In genomic region chr20:62206388-62206775, GRCh38 we compare ENCODE assay signal across 24 cellular contexts. TPM values are rescaled to one million over a fixed set of nuclear protein-coding genes. Genes with fewer than 3 reads are reported as not detected.
A peak's percentile ranks its signal among the peaks of the same experiment; 100 is the strongest.
DNase-seq lines count a peak whose midpoint lies in the region; ATAC-seq and TF ChIP-seq lines count a peak whose summit lies in the region.
"Had no signal": no experiment of that assay in that cellular context is flagged by ENCODE, and none has a peak within 500 bp of the region (broad histone marks: within the 10 kb centered on the region; RNA-seq: fewer than 3 reads in every experiment).

No MANE protein-coding gene starts in this region.

- ATAC-seq in heart left ventricle, result peak in 1 of 4 donors; percentile 4
- ATAC-seq in right cardiac atrium, result no peak
- ATAC-seq in natural killer cell treated with Interleukin-12 subunit alpha and Interleukin-12 subunit beta and Interleukin-15 and Interleukin-18, amount 100 ng/mL, for 72 hours, result no peak
- ATAC-seq in natural killer cell, result no peak
- ATAC-seq: A549, GM12878 had no signal

- H4K91ac ChIP-seq in neuronal stem cell (ENCODE audit: low read depth, low read length, poor library complexity), result no peak overlapping the region

- H3K4me3 Mint-ChIP-seq in natural killer cell treated with Interleukin-12 subunit alpha and Interleukin-12 subunit beta and Interleukin-15 and Interleukin-18, amount 100 ng/mL, for 72 hours, result no peak overlapping the region
- H3K4me3 Mint-ChIP-seq in natural killer cell, result no peak overlapping the region
- H3K4me3 Mint-ChIP-seq: CD14-positive monocyte; CD4-positive, alpha-beta T cell; CD8-positive, alpha-beta memory T cell had no signal

- H3K4me1 ChIP-seq in heart left ventricle (peaks cover 0 to 8% (median 0%) of the 10 kb centered on the region in 12 donors), right cardiac atrium (ENCODE audit: control insufficient read depth, insufficient read depth, low read length) (no peaks in the 10 kb centered on the region), neuronal stem cell (ENCODE audit: control insufficient read depth in 2 of 2, insufficient read depth in 1 of 2, low read depth in 1 of 2, low read length in 2 of 2) (peaks cover 3 to 6% of the 10 kb centered on the region in 2 donors)
- H3K4me1 ChIP-seq: A549 had no signal

- H3K36me3 ChIP-seq in heart left ventricle (peaks cover 0 to 25% (median 18%) of the 10 kb centered on the region in 9 donors), neuronal stem cell (replicated peaks in 1 of 2; ENCODE audit: control insufficient read depth in 2 of 2, insufficient read depth in 2 of 2, low read length in 2 of 2) (peaks cover 10 to 15% of the 10 kb centered on the region in 2 donors)
- H3K36me3 ChIP-seq: BLaER1 treated with 17β-estradiol and CSF1 and Interleukin-3, amounts not matched to agents 10 nM and 100 nM had no signal

- no peaks in the 10 kb centered on the region for H3K9me3 Mint-ChIP-seq in natural killer cell treated with Interleukin-12 subunit alpha and Interleukin-12 subunit beta and Interleukin-15 and Interleukin-18, amount 100 ng/mL, for 72 hours
- no peaks in the 10 kb centered on the region for H3K9me3 Mint-ChIP-seq in natural killer cell
- H3K9me3 Mint-ChIP-seq: CD14-positive monocyte; CD4-positive, alpha-beta T cell; CD8-positive, alpha-beta memory T cell had no signal

- no peak overlapping the region for H3K27ac ChIP-seq in heart left ventricle
- no peak overlapping the region for H3K27ac ChIP-seq in right cardiac atrium (ENCODE audit: low read length)
- H3K27ac ChIP-seq in neuronal stem cell (replicated peaks; ENCODE audit: low read length), result no peak overlapping the region
- H3K27ac ChIP-seq: A549, GM23248 had no signal

- no peak overlapping the region for H2AK5ac ChIP-seq in neuronal stem cell (ENCODE audit: low read depth, low read length)

- H3K79me1 ChIP-seq in neuronal stem cell (ENCODE audit: low read depth, low read length), result peaks cover 1% of the 10 kb centered on the region

- no peaks in the 10 kb centered on the region for H3K4me1 Mint-ChIP-seq in natural killer cell treated with Interleukin-12 subunit alpha and Interleukin-12 subunit beta and Interleukin-15 and Interleukin-18, amount 100 ng/mL, for 72 hours (ENCODE audit: low read depth in 2 of 2)
- no peaks in the 10 kb centered on the region for H3K4me1 Mint-ChIP-seq in natural killer cell
- H3K4me1 Mint-ChIP-seq: CD14-positive monocyte; CD8-positive, alpha-beta memory T cell had no signal

- no peak overlapping the region for H2AFZ ChIP-seq in neuronal stem cell (ENCODE audit: low read length)
- H2AFZ ChIP-seq: GM23248 had no signal

- H3K36me3 Mint-ChIP-seq in natural killer cell treated with Interleukin-12 subunit alpha and Interleukin-12 subunit beta and Interleukin-15 and Interleukin-18, amount 100 ng/mL, for 72 hours, result no peaks in the 10 kb centered on the region
- H3K36me3 Mint-ChIP-seq in natural killer cell, result no peaks in the 10 kb centered on the region

- no peak overlapping the region for H3K4ac ChIP-seq in neuronal stem cell (ENCODE audit: low read length)

- H3K14ac ChIP-seq in neuronal stem cell (ENCODE audit: low read length), result no peak overlapping the region

- peak overlapping the region; percentile 3 for H2BK12ac ChIP-seq in neuronal stem cell (ENCODE audit: low read length)

- no peak overlapping the region for H2BK15ac ChIP-seq in neuronal stem cell (ENCODE audit: low read length)

- no peak overlapping the region for H3K4me2 ChIP-seq in neuronal stem cell (ENCODE audit: insufficient read depth, low read length, poor library complexity, severe bottlenecking)
- H3K4me2 ChIP-seq: A549 had no signal

- no peak overlapping the region for H3K27ac Mint-ChIP-seq in natural killer cell treated with Interleukin-12 subunit alpha and Interleukin-12 subunit beta and Interleukin-15 and Interleukin-18, amount 100 ng/mL, for 72 hours
- no peak overlapping the region for H3K27ac Mint-ChIP-seq in natural killer cell
- H3K27ac Mint-ChIP-seq: CD14-positive monocyte; CD4-positive, alpha-beta T cell; CD8-positive, alpha-beta memory T cell had no signal

- H3K4me3 ChIP-seq in heart left ventricle (no peak overlapping the region), right cardiac atrium (ENCODE audit: low read length) (no peak overlapping the region), neuronal stem cell (ENCODE audit: low read length in 2 of 2) (no peak overlapping the region)
- H3K4me3 ChIP-seq: A549; BLaER1 treated with 17β-estradiol and CSF1 and Interleukin-3, amounts not matched to agents 10 nM and 100 nM; GM12878; GM23248 had no signal

- intact Hi-C loops in heart left ventricle (cut with DNase I), result no loop called here
- intact Hi-C loops in right cardiac atrium (cut with DNase I), result no loop called here
- intact Hi-C loops in natural killer cell (cut with micrococcal nuclease), result no loop called here

- no peak overlapping the region for H3K18ac ChIP-seq in neuronal stem cell (ENCODE audit: low read length)

- no peak overlapping the region for H3K9ac ChIP-seq in neuronal stem cell (ENCODE audit: low read depth, low read length, poor library complexity)
- H3K9ac ChIP-seq: BLaER1 treated with 17β-estradiol and CSF1 and Interleukin-3, amounts not matched to agents 10 nM and 100 nM; GM23248 had no signal

- TF ChIP-seq CTCF in heart left ventricle (IDR thresholded peaks at IDR 0.05), result no peak
- no peak for TF ChIP-seq CTCF in natural killer cell (IDR thresholded peaks at IDR 0.05)

- DNase-seq in heart left ventricle (peak in 3 of 5 donors; percentile 2 to 24 (median 9)), right cardiac atrium (no peak), natural killer cell (no peak), neuronal stem cell (ENCODE audit: low spot score) (no peak), Kasumi-1 (lab: John Stamatoyannopoulos, UW) (no peak), NCI-H1092 (lab: John Stamatoyannopoulos, UW) (no peak)
- peak; percentile 54 for DNase-seq in natural killer cell treated with Interleukin-12 subunit alpha and Interleukin-12 subunit beta and Interleukin-15 and Interleukin-18, amount 100 ng/mL, for 72 hours (ENCODE audit: low spot score)
- DNase-seq: 8988T; ACHN; AML-193; BE2C; CD4-positive, alpha-beta T cell; CD8-positive, alpha-beta memory T cell; DMS 273 treated with DMSO at 0.1 percent for 48 hours; DMS79; EL; GDM1; GM23248; H7; HCEC 1CT had no signal

- WGBS in heart left ventricle, 4 donors, result 76 to 90% (median 86%) methylated on average over 17 of the region's 17 CpGs
- 78% methylated on average over 17 of the region's 17 CpGs for WGBS in right cardiac atrium
- WGBS in neuronal stem cell (ENCODE audit: extremely low coverage in 2 of 2, insufficient read length in 2 of 2, insufficient replicate concordance in 1 of 2), 2 donors, result no CpG with 5 or more reads among the region's 17 CpGs

- H3K27me3 Mint-ChIP-seq in natural killer cell treated with Interleukin-12 subunit alpha and Interleukin-12 subunit beta and Interleukin-15 and Interleukin-18, amount 100 ng/mL, for 72 hours, result no peaks in the 10 kb centered on the region
- H3K27me3 Mint-ChIP-seq in natural killer cell (ENCODE audit: low read depth in 2 of 2), result no peaks in the 10 kb centered on the region
- H3K27me3 Mint-ChIP-seq: CD4-positive, alpha-beta T cell; CD8-positive, alpha-beta memory T cell had no signal

- H3K9me3 ChIP-seq in heart left ventricle, result no peaks in the 10 kb centered on the region
- H3K9me3 ChIP-seq in right cardiac atrium (ENCODE audit: control insufficient read depth, low read length), result no peaks in the 10 kb centered on the region
- peaks cover 0 to 2% of the 10 kb centered on the region in 2 donors for H3K9me3 ChIP-seq in neuronal stem cell (replicated peaks in 1 of 2; ENCODE audit: control insufficient read depth in 2 of 2, insufficient read depth in 1 of 2, low read depth in 1 of 2, low read length in 2 of 2)
- H3K9me3 ChIP-seq: A549; BE2C; BLaER1 treated with 17β-estradiol and CSF1 and Interleukin-3, amounts not matched to agents 10 nM and 100 nM had no signal

- H3K27me3 ChIP-seq in heart left ventricle, result peaks cover 0 to 22% (median 8%) of the 10 kb centered on the region in 9 donors
- H3K27me3 ChIP-seq in right cardiac atrium (ENCODE audit: control insufficient read depth, insufficient read depth), result no peaks in the 10 kb centered on the region
- H3K27me3 ChIP-seq in neuronal stem cell (ENCODE audit: control insufficient read depth in 3 of 3, insufficient read depth in 3 of 3, low read depth in 1 of 3, low read length in 3 of 3), result no peaks in the 10 kb centered on the region
- H3K27me3 ChIP-seq: BE2C; BLaER1 treated with 17β-estradiol and CSF1 and Interleukin-3, amounts not matched to agents 10 nM and 100 nM had no signal

- H2BK120ac ChIP-seq in neuronal stem cell (ENCODE audit: low read depth, low read length), result no peak overlapping the region

- no peak for TF ChIP-seq POLR2A in heart left ventricle (IDR thresholded peaks at IDR 0.05)

- no peak overlapping the region for H3K23ac ChIP-seq in neuronal stem cell (ENCODE audit: low read depth, low read length, poor library complexity)

- peak overlapping the region; percentile 65 for H4K8ac ChIP-seq in neuronal stem cell (ENCODE audit: low read depth, low read length)

- H2BK5ac ChIP-seq in neuronal stem cell (ENCODE audit: low read length), result peak overlapping the region; percentile 24

RNA-seq across cellular contexts. Expression of gene HRH3, which starts 13.7 kb away (rescaled TPM):
- total RNA-seq in heart left ventricle (not detected), right cardiac atrium (not detected), natural killer cell (not detected)
- polyA plus RNA-seq in heart left ventricle (not detected), right cardiac atrium (not detected)
- total RNA-seq in natural killer cell treated with Interleukin-12 subunit alpha and Interleukin-12 subunit beta and Interleukin-15 and Interleukin-18, amount 100 ng/mL, for 72 hours, result not detected
- polyA plus RNA-seq in neuronal stem cell (2013, experiment 1 of 2), result 1.4 TPM
- polyA plus RNA-seq in neuronal stem cell (2013, experiment 2 of 2), result 1.4 TPM
- total RNA-seq: CD4-positive, alpha-beta T cell; CD8-positive, alpha-beta memory T cell; GM12878; GM23248 had no signal
- polyA plus RNA-seq: A549; CD14-positive monocyte; CD8-positive, alpha-beta memory T cell; GM12878; GM23248 had no signal

RNA-seq across cellular contexts. Expression of gene MTG2, which starts 23.6 kb away (rescaled TPM):
- 10 to 100 TPM; 20.7 to 36.8 (median 26.5) TPM for total RNA-seq in heart left ventricle
- polyA plus RNA-seq in heart left ventricle, result 10 to 100 TPM; 28.9 to 40.7 TPM
- 10 to 100 TPM; 20.4 to 25.7 (median 25.1) TPM for total RNA-seq in right cardiac atrium
- polyA plus RNA-seq in right cardiac atrium, result 29.2 TPM
- 10 to 100 TPM; 39.3 to 57.9 TPM for total RNA-seq in natural killer cell treated with Interleukin-12 subunit alpha and Interleukin-12 subunit beta and Interleukin-15 and Interleukin-18, amount 100 ng/mL, for 72 hours
- 10 to 100 TPM; 16.8 to 25.8 (median 25.3) TPM for total RNA-seq in natural killer cell
- 24.2 TPM for polyA plus RNA-seq in neuronal stem cell (2013, experiment 1 of 2)
- 25.1 TPM for polyA plus RNA-seq in neuronal stem cell (2013, experiment 2 of 2)

RNA-seq across cellular contexts. Expression of gene OSBPL2, which starts 31.9 kb away (rescaled TPM):
- total RNA-seq in heart left ventricle, result 10 to 100 TPM; 20.7 to 57.9 (median 40.3) TPM
- 10 to 100 TPM; 20.0 to 21.7 TPM for polyA plus RNA-seq in heart left ventricle
- total RNA-seq in right cardiac atrium, result 10 to 100 TPM; 44.1 to 61.6 (median 44.7) TPM
- 20.0 TPM for polyA plus RNA-seq in right cardiac atrium
- total RNA-seq in natural killer cell treated with Interleukin-12 subunit alpha and Interleukin-12 subunit beta and Interleukin-15 and Interleukin-18, amount 100 ng/mL, for 72 hours, result 10 to 100 TPM; 38.7 to 47.7 TPM
- total RNA-seq in natural killer cell, result 100 to 1,000 TPM in 2 of 3 donors, 10 to 100 TPM in 1; 77.9 to 112 (median 104) TPM
- 23.2 TPM for polyA plus RNA-seq in neuronal stem cell (2013, experiment 1 of 2)
- polyA plus RNA-seq in neuronal stem cell (2013, experiment 2 of 2), result 23.6 TPM

Comparison
In these comparisons a context has a peak if more than half of its experiments do, and no peak if none do; other contexts are left out.
1. DNase-seq: peak in heart left ventricle (3 of 5) and natural killer cell treated with Interleukin-12 subunit alpha and Interleukin-12 subunit beta and Interleukin-15 and Interleukin-18, amount 100 ng/mL, for 72 hours (single experiment); none in right cardiac atrium (0 of 3), natural killer cell (single experiment), neuronal stem cell (single experiment), Kasumi-1 (0 of 2) and NCI-H1092 (single experiment).